8 cellular contexts compared by ENCODE assay signal in genomic region chr2:241558532-241559488, GRCh38. TPM values are rescaled to one million over a fixed set of nuclear protein-coding genes. Genes with fewer than 3 reads are reported as not detected.
DNase-seq lines count a peak whose midpoint lies in the region; ATAC-seq and TF ChIP-seq lines count a peak whose summit lies in the region.

TSS of gene BOK (plus strand) at chr2:241558745. CDS start at chr2:241559484, 739 bp downstream.

- intact Hi-C loops in CD4-positive, alpha-beta memory T cell (cut with micrococcal nuclease) = no loop called here
- intact Hi-C loops in activated T-helper 1 cell treated with anti-CD3 and anti-CD28 coated beads, Interleukin-12 subunit alpha, Interleukin-12 subunit beta, Interleukin-2, Interleukin-4 antibody, amounts not matched to agents 30 ng/mL and 10 ng/mL and 1 ng/mL, durations not matched to agents 14 hours and 24 hours and 36 hours (cut with micrococcal nuclease) = no loop called here

- H3K27me3 Mint-ChIP-seq in CD4-positive, alpha-beta memory T cell = peaks cover 22 to 23% of the 10 kb centered on the region in 2 donors
- H3K27me3 Mint-ChIP-seq in activated T-helper 1 cell treated with anti-CD3 and anti-CD28 coated beads, Interleukin-12 subunit alpha, Interleukin-12 subunit beta, Interleukin-2, Interleukin-4 antibody, amounts not matched to agents 30 ng/mL and 10 ng/mL and 1 ng/mL, durations not matched to agents 14 hours and 24 hours and 36 hours (ENCODE audit: insufficient read depth) = peaks cover 28% of the 10 kb centered on the region
- H3K27me3 Mint-ChIP-seq in nephron progenitor cell (ENCODE audit: low read depth, poor library complexity) = peaks cover 46% of the 10 kb centered on the region

- H3K4me1 Mint-ChIP-seq in CD4-positive, alpha-beta memory T cell = peaks cover 4 to 19% (median 5%) of the 10 kb centered on the region in 4 donors
- H3K4me1 Mint-ChIP-seq in activated T-helper 1 cell treated with anti-CD3 and anti-CD28 coated beads, Interleukin-12 subunit alpha, Interleukin-12 subunit beta, Interleukin-2, Interleukin-4 antibody, amounts not matched to agents 30 ng/mL and 10 ng/mL and 1 ng/mL, durations not matched to agents 14 hours and 24 hours and 36 hours (ENCODE audit: low read depth) = peaks cover 5% of the 10 kb centered on the region
- H3K4me1 Mint-ChIP-seq in nephron progenitor cell = peaks cover 13% of the 10 kb centered on the region

- peaks cover 8% of the 10 kb centered on the region for H3K27me3 ChIP-seq in CD4-positive, alpha-beta memory T cell (ENCODE audit: insufficient read depth, low read length)
- H3K27me3 ChIP-seq in foreskin keratinocyte = no peaks in the 10 kb centered on the region

- H3K27ac Mint-ChIP-seq in CD4-positive, alpha-beta memory T cell = no peak within 1 kb of the TSS
- no peak within 1 kb of the TSS for H3K27ac Mint-ChIP-seq in activated T-helper 1 cell treated with anti-CD3 and anti-CD28 coated beads, Interleukin-12 subunit alpha, Interleukin-12 subunit beta, Interleukin-2, Interleukin-4 antibody, amounts not matched to agents 30 ng/mL and 10 ng/mL and 1 ng/mL, durations not matched to agents 14 hours and 24 hours and 36 hours
- H3K27ac Mint-ChIP-seq in nephron progenitor cell = no peak within 1 kb of the TSS

- H3K4me1 ChIP-seq in CD4-positive, alpha-beta memory T cell (ENCODE audit: insufficient read depth, low read length) = no peaks in the 10 kb centered on the region
- H3K4me1 ChIP-seq in foreskin keratinocyte = peaks cover 18% of the 10 kb centered on the region

- H3K4me3 ChIP-seq in CD4-positive, alpha-beta memory T cell (ENCODE audit: low read length in 2 of 2) = peak within 1 kb of the TSS in 1 of 2 donors; percentile 9

- no peaks in the 10 kb centered on the region for H3K9me3 ChIP-seq in CD4-positive, alpha-beta memory T cell (ENCODE audit: control insufficient read depth in 1 of 2, low read length in 2 of 2)

- DNase-seq in CD4-positive, alpha-beta memory T cell = no peak
- peak; percentile 88 for DNase-seq in HuH-7 (ENCODE audit: low spot score)
- DNase-seq in activated T-helper 1 cell treated with anti-CD3 and anti-CD28 coated beads, Interleukin-12 subunit alpha, Interleukin-12 subunit beta, Interleukin-2, Interleukin-4 antibody, amounts not matched to agents 30 ng/mL and 10 ng/mL and 1 ng/mL, durations not matched to agents 14 hours and 24 hours and 36 hours (ENCODE audit: low spot score) = no peak
- DNase-seq in foreskin keratinocyte = peak in 1 of 2 donors; percentile 67
- DNase-seq in nephron progenitor cell = peak; percentile 73
- no peak for DNase-seq in GOT3 (lab: John Stamatoyannopoulos, UW)
- no peak for DNase-seq in HEK293T (ENCODE audit: extremely low spot score)
- DNase-seq in activated effector memory CD4-positive, alpha-beta T cell treated with anti-CD3 and anti-CD28 coated beads, Interleukin-2, amount 50 U/mL, for 16 hours = no peak

- peak; percentile 55 for ATAC-seq in foreskin keratinocyte

- H3K27ac ChIP-seq in CD4-positive, alpha-beta memory T cell (ENCODE audit: low read depth, low read length) = no peak within 1 kb of the TSS
- H3K27ac ChIP-seq in foreskin keratinocyte = no peak within 1 kb of the TSS

- H3K36me3 Mint-ChIP-seq in CD4-positive, alpha-beta memory T cell = peaks cover 0 to 3% of the 10 kb centered on the region in 2 donors
- no peaks in the 10 kb centered on the region for H3K36me3 Mint-ChIP-seq in activated T-helper 1 cell treated with anti-CD3 and anti-CD28 coated beads, Interleukin-12 subunit alpha, Interleukin-12 subunit beta, Interleukin-2, Interleukin-4 antibody, amounts not matched to agents 30 ng/mL and 10 ng/mL and 1 ng/mL, durations not matched to agents 14 hours and 24 hours and 36 hours (ENCODE audit: low read depth)
- peaks cover 5% of the 10 kb centered on the region for H3K36me3 Mint-ChIP-seq in nephron progenitor cell (ENCODE audit: low read depth)

- H3K9me3 Mint-ChIP-seq in CD4-positive, alpha-beta memory T cell = peaks cover 0 to 26% (median 17%) of the 10 kb centered on the region in 8 donors
- H3K9me3 Mint-ChIP-seq in activated T-helper 1 cell treated with anti-CD3 and anti-CD28 coated beads, Interleukin-12 subunit alpha, Interleukin-12 subunit beta, Interleukin-2, Interleukin-4 antibody, amounts not matched to agents 30 ng/mL and 10 ng/mL and 1 ng/mL, durations not matched to agents 14 hours and 24 hours and 36 hours = peaks cover 3% of the 10 kb centered on the region
- peaks cover 25% of the 10 kb centered on the region for H3K9me3 Mint-ChIP-seq in nephron progenitor cell

- TF ChIP-seq CTCF in foreskin keratinocyte (conservative IDR thresholded peaks at IDR 0.05) (no peak), nephron progenitor cell (IDR thresholded peaks at IDR 0.05) (no peak)

- POLR2A ChIA-PET in CD4-positive, alpha-beta memory T cell (lab: Charles Lee; ENCODE audit: partially characterized antibody) = no interaction called here
- POLR2A ChIA-PET in HEK293T (lab: Yijun Ruan, JAX) = no interaction called here

- CTCF ChIA-PET in CD4-positive, alpha-beta memory T cell (lab: Charles Lee; ENCODE audit: partially characterized antibody) = no interaction called here
- CTCF ChIA-PET in HEK293T (lab: Yijun Ruan, JAX) = no interaction called here

- H3K4me3 Mint-ChIP-seq in CD4-positive, alpha-beta memory T cell = peak within 1 kb of the TSS; percentile 62 to 80 (median 74)
- peak within 1 kb of the TSS; percentile 77 for H3K4me3 Mint-ChIP-seq in activated T-helper 1 cell treated with anti-CD3 and anti-CD28 coated beads, Interleukin-12 subunit alpha, Interleukin-12 subunit beta, Interleukin-2, Interleukin-4 antibody, amounts not matched to agents 30 ng/mL and 10 ng/mL and 1 ng/mL, durations not matched to agents 14 hours and 24 hours and 36 hours
- H3K4me3 Mint-ChIP-seq in nephron progenitor cell = peak within 1 kb of the TSS; percentile 78

- H3K36me3 ChIP-seq in CD4-positive, alpha-beta memory T cell (ENCODE audit: insufficient read depth, low read length) = no peaks in the 10 kb centered on the region

TF ChIP-seq in HEK293T, 16 proteins besides CTCF, POLR2A, EP300 and RAD21:
- TF ChIP-seq SP1 (IDR thresholded peaks at IDR 0.05) (no peak), HDGF (IDR thresholded peaks at IDR 0.05; ENCODE audit: borderline replicate concordance) (no peak), SUZ12 (IDR thresholded peaks at IDR 0.05) (no peak), ARNT (IDR thresholded peaks at IDR 0.05) (no peak), FOXA1 (IDR thresholded peaks at IDR 0.05) (no peak), LEF1 (IDR thresholded peaks at IDR 0.05; ENCODE audit: borderline replicate concordance) (no peak), ELF4 (IDR thresholded peaks at IDR 0.05) (no peak), PKNOX1 (IDR thresholded peaks at IDR 0.05) (no peak), ZNF384 (IDR thresholded peaks at IDR 0.05) (no peak), L3MBTL2 (conservative IDR thresholded peaks at IDR 0.05) (no peak), NFRKB (IDR thresholded peaks at IDR 0.05) (no peak), TARDBP (IDR thresholded peaks at IDR 0.05) (no peak), FOXM1 (IDR thresholded peaks at IDR 0.05; ENCODE audit: borderline replicate concordance) (no peak), FOXK2 (IDR thresholded peaks at IDR 0.05) (no peak)

RNA-seq across cellular contexts. Expression of gene BOK, which starts in this region (rescaled TPM):
- total RNA-seq in CD4-positive, alpha-beta memory T cell = not detected
- polyA plus RNA-seq in CD4-positive, alpha-beta memory T cell = not detected
- total RNA-seq in activated T-helper 1 cell treated with anti-CD3 and anti-CD28 coated beads, Interleukin-12 subunit alpha, Interleukin-12 subunit beta, Interleukin-2, Interleukin-4 antibody, amounts not matched to agents 30 ng/mL and 10 ng/mL and 1 ng/mL, durations not matched to agents 14 hours and 24 hours and 36 hours = 0.07 TPM in 1 of 2 replicates, not detected in the other
- total RNA-seq in foreskin keratinocyte = 36.9 and 46.1 TPM in 2 replicates
- 43.1 and 56.5 TPM in 2 replicates for polyA plus RNA-seq in foreskin keratinocyte

Comparison
In these comparisons a context has a peak if more than half of its experiments do, and no peak if none do; other contexts are left out.
1. RNA of gene BOK (total RNA-seq): 36.9 to 46.1 TPM in foreskin keratinocyte; 0.07 TPM in activated T-helper 1 cell treated with anti-CD3 and anti-CD28 coated beads, Interleukin-12 subunit alpha, Interleukin-12 subunit beta, Interleukin-2, Interleukin-4 antibody, amounts not matched to agents 30 ng/mL and 10 ng/mL and 1 ng/mL, durations not matched to agents 14 hours and 24 hours and 36 hours and not detected in CD4-positive, alpha-beta memory T cell; every median in the first group is over 10 times any median in the second.
2. RNA of gene BOK (polyA plus RNA-seq): 43.1 to 56.5 TPM in foreskin keratinocyte; not detected in CD4-positive, alpha-beta memory T cell; every median in the first group is over 10 times any median in the second.
3. DNase-seq: peak in HuH-7 (single experiment) and nephron progenitor cell (single experiment); none in CD4-positive, alpha-beta memory T cell (0 of 5), activated T-helper 1 cell treated with anti-CD3 and anti-CD28 coated beads, Interleukin-12 subunit alpha, Interleukin-12 subunit beta, Interleukin-2, Interleukin-4 antibody, amounts not matched to agents 30 ng/mL and 10 ng/mL and 1 ng/mL, durations not matched to agents 14 hours and 24 hours and 36 hours (single experiment), GOT3 (single experiment), HEK293T (single experiment) and activated effector memory CD4-positive, alpha-beta T cell treated with anti-CD3 and anti-CD28 coated beads, Interleukin-2, amount 50 U/mL, for 16 hours (single experiment).
4. Peak in every context shown above with its lines, with median percentiles within 50 percentile points of each other: H3K4me3 Mint-ChIP-seq.